ENCODE assay signal across 1 cellular context in genomic region chr6:144151010-144151727, GRCh38.
TF ChIP-seq lines count a peak whose summit lies in the region.

No MANE protein-coding gene starts in this region.

TF ChIP-seq in K562, 482 proteins besides CTCF, POLR2A, EP300 and RAD21 (continued from another document):
- TF ChIP-seq THRB (CRISPR knock-in tag; conservative IDR thresholded peaks at IDR 0.05) (no peak), ZSCAN29 (IDR thresholded peaks at IDR 0.05) (no peak), ZNF551 (CRISPR knock-in tag; IDR thresholded peaks at IDR 0.05) (no peak), ETV1 (tag; conservative IDR thresholded peaks at IDR 0.05; ENCODE audit: low read depth) (0 out of 2 replicates have a peak, but pooled peaks have one; percentile 52), E2F6 (IDR thresholded peaks at IDR 0.05; ENCODE audit: borderline replicate concordance in 1 of 2, extremely low read depth in 1 of 2, insufficient read depth in 1 of 2, insufficient read length in 1 of 2, low read depth in 1 of 2, low read length in 1 of 2, poor library complexity in 1 of 2, severe bottlenecking in 1 of 2) (peak in 1 of 2 experiments; percentile 68), PTTG1 (tag; IDR thresholded peaks at IDR 0.05; ENCODE audit: low read depth) (no peak), SMARCB1 (IDR thresholded peaks at IDR 0.05; ENCODE audit: insufficient read length, low read depth) (no peak), TEAD2 (tag; IDR thresholded peaks at IDR 0.05) (no peak), ZKSCAN8 (CRISPR knock-in tag; IDR thresholded peaks at IDR 0.05) (no peak), DIDO1 (tag; IDR thresholded peaks at IDR 0.05; ENCODE audit: low read depth) (no peak), U2AF2 (optimal IDR thresholded peaks at IDR 0.05; ENCODE audit: low read depth, low read length) (no peak), ID3 (CRISPR knock-in tag; IDR thresholded peaks at IDR 0.05) (no peak), ID3 (tag; IDR thresholded peaks at IDR 0.05) (peak; percentile 90; the same call in 1 of the 2 replicates), CEBPG (CRISPR knock-in tag; IDR thresholded peaks at IDR 0.05) (no peak), CEBPG (tag; conservative IDR thresholded peaks at IDR 0.05 in 1 of 2, IDR thresholded peaks at IDR 0.05 in 1 of 2) (no peak), BACH1 (tag; IDR thresholded peaks at IDR 0.05) (peak; percentile 56; the same call in 1 of the 2 replicates), KAT7 (CRISPR knock-in tag; IDR thresholded peaks at IDR 0.05; ENCODE audit: borderline replicate concordance) (no peak)
TF ChIP-seq in K562: peak in this region for 12.
